ENCODE assay signal across 12 cellular contexts in genomic region chr3:189941679-189942078, GRCh38.
DNase-seq lines count a peak whose midpoint lies in the region; ATAC-seq and TF ChIP-seq lines count a peak whose summit lies in the region.
"Had no signal": no experiment of that assay in that cellular context is flagged by ENCODE, and none has a peak within 500 bp of the region (broad histone marks: within the 10 kb centered on the region; RNA-seq: fewer than 3 reads in every experiment).

No MANE protein-coding gene starts in this region.

- RAD21 ChIA-PET in HCT116 (lab: Charles Lee; ENCODE audit: low non-redundant PET in 1 of 2, low total read pairs in 2 of 2, uncharacterized antibody in 2 of 2, unreplicated experiment in 2 of 2), result no interaction called here

- ATAC-seq in HCT116 (no peak), body of pancreas (peak; percentile 95), right lobe of liver (peak; percentile 28 to 51 (median 40)), SK-N-SH treated with all-trans-retinoic acid at 6 μM for 48 hours (no peak), HG03175 (IDR thresholded peaks at IDR 0.05; ENCODE audit: unreplicated experiment) (no peak)

- TF ChIP-seq POLR2A in HCT116 (IDR thresholded peaks at IDR 0.05; ENCODE audit: borderline replicate concordance, extremely low read depth, insufficient read depth, insufficient read length) (no peak), body of pancreas (IDR thresholded peaks at IDR 0.05) (no peak), right lobe of liver (IDR thresholded peaks at IDR 0.05) (no peak)

- H4K20me1 ChIP-seq in HCT116 (ENCODE audit: insufficient read depth), result no peaks in the 10 kb centered on the region

- H3K36me3 ChIP-seq in HCT116 (ENCODE audit: control insufficient read depth in 1 of 2, insufficient read depth in 2 of 2, low read length in 2 of 2), result no peaks in the 10 kb centered on the region
- no peaks in the 10 kb centered on the region for H3K36me3 ChIP-seq in body of pancreas (replicated peaks in 1 of 2; ENCODE audit: insufficient read depth in 1 of 2, low read depth in 2 of 2)
- H3K36me3 ChIP-seq in right lobe of liver, result no peaks in the 10 kb centered on the region
- H3K36me3 ChIP-seq: neural progenitor cell had no signal

- H3K9me2 ChIP-seq in HCT116 (ENCODE audit: insufficient read depth), result no peaks in the 10 kb centered on the region
- H3K9me2 ChIP-seq: SK-N-SH had no signal

- BruUV-seq in HCT116 (replicated peaks; lab: Mats Ljungman, UMichigan), result no TSS peak

- 18 to 32% methylated on average over 2 of the region's 2 CpGs for WGBS in body of pancreas, 2 donors
- 70% methylated on average over 2 of the region's 2 CpGs for WGBS in right lobe of liver (ENCODE audit: insufficient coverage, low coverage, low lambda C conversion rate, missing lambda C conversion rate)

- CTCF ChIA-PET in HCT116 (lab: Charles Lee), result interaction anchor here (0.7 to 1.0 kb wide), 2 partner anchors 15 to 290 kb away, joined by 3 read pairs; no protein-coding TSS in a partner anchor

- H3K4me3 ChIP-seq in HCT116 (replicated peaks in 1 of 2; ENCODE audit: low read depth in 1 of 2, low read length in 2 of 2), result no peak overlapping the region
- H3K4me3 ChIP-seq in body of pancreas, result no peak overlapping the region
- H3K4me3 ChIP-seq in right lobe of liver, result no peak overlapping the region
- H3K4me3 ChIP-seq: neural progenitor cell had no signal

- H3K27ac ChIP-seq in HCT116 (ENCODE audit: low read depth, low read length) (no peak overlapping the region), body of pancreas (peak overlapping the region; percentile 59 to 80 (median 63)), right lobe of liver (no peak overlapping the region)
- H3K27ac ChIP-seq: neural progenitor cell had no signal

- intact Hi-C loops in HCT116 (cut with micrococcal nuclease) (no loop called here), body of pancreas (cut with DNase I) (no loop called here), right lobe of liver (cut with DNase I) (no loop called here)

- H3K4me1 ChIP-seq in HCT116 (ENCODE audit: control insufficient read depth in 1 of 2, insufficient read depth in 2 of 2, low read length in 2 of 2) (peaks cover 26 to 51% of the 10 kb centered on the region in 2 experiments), body of pancreas (peaks cover 21% of the 10 kb centered on the region), right lobe of liver (no peaks in the 10 kb centered on the region)
- H3K4me1 ChIP-seq: neural progenitor cell had no signal

- peak; percentile 11; the same call in 1 of the 2 replicates for TF ChIP-seq RAD21 in HCT116 (IDR thresholded peaks at IDR 0.05; ENCODE audit: low read depth)

- POLR2A ChIA-PET in HCT116 (lab: Charles Lee), result no interaction called here

- H3K79me2 ChIP-seq in HCT116 (ENCODE audit: insufficient read depth, low read length), result no peaks in the 10 kb centered on the region

- H3K4me2 ChIP-seq in HCT116 (ENCODE audit: low read length), result peak overlapping the region; percentile 26
- H3K4me2 ChIP-seq: neural progenitor cell, SK-N-SH had no signal

- no peak overlapping the region for H3K9ac ChIP-seq in HCT116 (ENCODE audit: low read length)
- H3K9ac ChIP-seq: neural progenitor cell, SK-N-SH had no signal

- no peak for TF ChIP-seq CTCF in HCT116 (IDR thresholded peaks at IDR 0.05 in 2 of 3, conservative IDR thresholded peaks at IDR 0.05 in 1 of 3; ENCODE audit: borderline replicate concordance in 1 of 3, insufficient read depth in 1 of 3, low read depth in 2 of 3, low read length in 2 of 3)
- peak in 1 of 7 experiments; percentile 0 for TF ChIP-seq CTCF in body of pancreas (IDR thresholded peaks at IDR 0.05)
- no peak for TF ChIP-seq CTCF in right lobe of liver (IDR thresholded peaks at IDR 0.05)

- peak; percentile 91 for DNase-seq in COR-L47 (lab: John Stamatoyannopoulos, UW)
- DNase-seq in HCT116 (ENCODE audit: low read depth, low spot score), result no peak
- peak; percentile 35 to 70 (median 44) for DNase-seq in body of pancreas
- DNase-seq in right lobe of liver, result no peak
- no peak for DNase-seq in T-helper 2 cell
- no peak for DNase-seq in NCI-H446 treated with DMSO at 0.1 percent for 48 hours (lab: John Stamatoyannopoulos, UW)
- DNase-seq: hypothalamus, NCI-H187, SK-N-SH had no signal

- no peaks in the 10 kb centered on the region for H3K9me3 ChIP-seq in HCT116 (ENCODE audit: control insufficient read depth in 1 of 2, insufficient read depth in 1 of 2, low read depth in 1 of 2, low read length in 2 of 2)
- H3K9me3 ChIP-seq in body of pancreas, result no peaks in the 10 kb centered on the region
- H3K9me3 ChIP-seq in right lobe of liver, result no peaks in the 10 kb centered on the region
- H3K9me3 ChIP-seq: SK-N-SH had no signal

- no peaks in the 10 kb centered on the region; the same call in 1 of the 2 replicates for H3K27me3 ChIP-seq in HCT116 (ENCODE audit: insufficient read depth, low read length)
- no peaks in the 10 kb centered on the region for H3K27me3 ChIP-seq in body of pancreas
- no peaks in the 10 kb centered on the region for H3K27me3 ChIP-seq in right lobe of liver
- H3K27me3 ChIP-seq: neural progenitor cell had no signal

- H2AFZ ChIP-seq in HCT116 (ENCODE audit: low read depth, low read length, poor library complexity, severe bottlenecking), result peak overlapping the region; percentile 76

TF ChIP-seq in HCT116, 20 proteins besides CTCF, POLR2A, EP300 and RAD21:
- TF ChIP-seq JUND (IDR thresholded peaks at IDR 0.05) (peak; percentile 41), ATF3 (IDR thresholded peaks at IDR 0.05) (no peak), SP1 (IDR thresholded peaks at IDR 0.05; ENCODE audit: low read depth) (0 out of 2 replicates have a peak, but pooled peaks have one; percentile 19), SRF (IDR thresholded peaks at IDR 0.05; ENCODE audit: low read depth) (0 out of 2 replicates have a peak, but pooled peaks have one; percentile 14), FOSL1 (IDR thresholded peaks at IDR 0.05; ENCODE audit: low read depth) (peak; percentile 57; the same call in 1 of the 2 replicates), CBX3 (IDR thresholded peaks at IDR 0.05; ENCODE audit: low read depth) (no peak), SIN3A (IDR thresholded peaks at IDR 0.05; ENCODE audit: low read depth) (no peak), ELF1 (IDR thresholded peaks at IDR 0.05; ENCODE audit: borderline replicate concordance, low read depth) (no peak), MAX (IDR thresholded peaks at IDR 0.05) (no peak)
TF ChIP-seq in HCT116: peak in this region for 4.

TF ChIP-seq in SK-N-SH treated with all-trans-retinoic acid at 6 μM for 48 hours, 23 proteins besides CTCF, POLR2A, EP300 and RAD21:
- TF ChIP-seq BACH2 (CRISPR knock-in tag; IDR thresholded peaks at IDR 0.05; ENCODE audit: borderline replicate concordance), result no peak
TF ChIP-seq in SK-N-SH treated with all-trans-retinoic acid at 6 μM for 48 hours: peak in this region for 0.

Comparison
In these comparisons a context has a peak if more than half of its experiments do, and no peak if none do; other contexts are left out.
1. DNase-seq: peak in COR-L47 (single experiment) and body of pancreas (4 of 4); none in HCT116 (single experiment), right lobe of liver (0 of 3), T-helper 2 cell (0 of 5) and NCI-H446 treated with DMSO at 0.1 percent for 48 hours (single experiment).
2. ATAC-seq: peak in body of pancreas (single experiment) and right lobe of liver (4 of 4); none in HCT116 (single experiment), SK-N-SH treated with all-trans-retinoic acid at 6 μM for 48 hours (single experiment) and HG03175 (single experiment).
3. H3K27ac ChIP-seq: peak in body of pancreas (4 of 4); none in HCT116 (single experiment) and right lobe of liver (0 of 3).